In genomic region chr19:33340991-33341390, GRCh38 we compare ENCODE assay signal across 2 cellular contexts.
TF ChIP-seq lines count a peak whose summit lies in the region.

No MANE protein-coding gene starts in this region.

TF ChIP-seq in HEK293, 187 proteins besides CTCF, POLR2A, EP300 and RAD21 (continues in another document):
- TF ChIP-seq, protein P1, sequence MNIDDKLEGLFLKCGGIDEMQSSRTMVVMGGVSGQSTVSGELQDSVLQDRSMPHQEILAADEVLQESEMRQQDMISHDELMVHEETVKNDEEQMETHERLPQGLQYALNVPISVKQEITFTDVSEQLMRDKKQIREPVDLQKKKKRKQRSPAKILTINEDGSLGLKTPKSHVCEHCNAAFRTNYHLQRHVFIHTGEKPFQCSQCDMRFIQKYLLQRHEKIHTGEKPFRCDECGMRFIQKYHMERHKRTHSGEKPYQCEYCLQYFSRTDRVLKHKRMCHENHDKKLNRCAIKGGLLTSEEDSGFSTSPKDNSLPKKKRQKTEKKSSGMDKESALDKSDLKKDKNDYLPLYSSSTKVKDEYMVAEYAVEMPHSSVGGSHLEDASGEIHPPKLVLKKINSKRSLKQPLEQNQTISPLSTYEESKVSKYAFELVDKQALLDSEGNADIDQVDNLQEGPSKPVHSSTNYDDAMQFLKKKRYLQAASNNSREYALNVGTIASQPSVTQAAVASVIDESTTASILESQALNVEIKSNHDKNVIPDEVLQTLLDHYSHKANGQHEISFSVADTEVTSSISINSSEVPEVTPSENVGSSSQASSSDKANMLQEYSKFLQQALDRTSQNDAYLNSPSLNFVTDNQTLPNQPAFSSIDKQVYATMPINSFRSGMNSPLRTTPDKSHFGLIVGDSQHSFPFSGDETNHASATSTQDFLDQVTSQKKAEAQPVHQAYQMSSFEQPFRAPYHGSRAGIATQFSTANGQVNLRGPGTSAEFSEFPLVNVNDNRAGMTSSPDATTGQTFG (tag by site-specific recombination; IDR thresholded peaks at IDR 0.05; ENCODE audit: borderline replicate concordance) = peak; percentile 60; the same call in 1 of the 2 replicates
- TF ChIP-seq RBAK (tag by site-specific recombination; IDR thresholded peaks at IDR 0.05) (peak; percentile 18; the same call in 1 of the 2 replicates), GFI1B (tag by site-specific recombination; IDR thresholded peaks at IDR 0.05) (no peak), ZNF311 (tag by site-specific recombination; IDR thresholded peaks at IDR 0.05; ENCODE audit: borderline replicate concordance) (peak; percentile 94; the same call in 1 of the 2 replicates), ZNF501 (tag by site-specific recombination; IDR thresholded peaks at IDR 0.05) (no peak), REST (tag by site-specific recombination; IDR thresholded peaks at IDR 0.05) (no peak), ZNF544 (tag by site-specific recombination; IDR thresholded peaks at IDR 0.05) (peak; percentile 64; the same call in 1 of the 2 replicates), ZNF175 (tag by site-specific recombination; IDR thresholded peaks at IDR 0.05) (no peak), ZNF138 (tag by site-specific recombination; IDR thresholded peaks at IDR 0.05; ENCODE audit: borderline replicate concordance) (no peak), ZNF114 (tag by site-specific recombination; IDR thresholded peaks at IDR 0.05) (0 out of 2 replicates have a peak, but pooled peaks have one; percentile 29), ZNF785 (tag by site-specific recombination; IDR thresholded peaks at IDR 0.05) (0 out of 2 replicates have a peak, but pooled peaks have one; percentile 14), ZNF169 (tag by site-specific recombination; IDR thresholded peaks at IDR 0.05) (no peak), GLIS1 (tag by site-specific recombination; IDR thresholded peaks at IDR 0.05) (no peak)
- TF ChIP-seq, protein P2, sequence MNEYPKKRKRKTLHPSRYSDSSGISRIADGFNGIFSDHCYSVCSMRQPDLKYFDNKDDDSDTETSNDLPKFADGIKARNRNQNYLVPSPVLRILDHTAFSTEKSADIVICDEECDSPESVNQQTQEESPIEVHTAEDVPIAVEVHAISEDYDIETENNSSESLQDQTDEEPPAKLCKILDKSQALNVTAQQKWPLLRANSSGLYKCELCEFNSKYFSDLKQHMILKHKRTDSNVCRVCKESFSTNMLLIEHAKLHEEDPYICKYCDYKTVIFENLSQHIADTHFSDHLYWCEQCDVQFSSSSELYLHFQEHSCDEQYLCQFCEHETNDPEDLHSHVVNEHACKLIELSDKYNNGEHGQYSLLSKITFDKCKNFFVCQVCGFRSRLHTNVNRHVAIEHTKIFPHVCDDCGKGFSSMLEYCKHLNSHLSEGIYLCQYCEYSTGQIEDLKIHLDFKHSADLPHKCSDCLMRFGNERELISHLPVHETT (tag by site-specific recombination; IDR thresholded peaks at IDR 0.05) = no peak
- TF ChIP-seq, protein P3, sequence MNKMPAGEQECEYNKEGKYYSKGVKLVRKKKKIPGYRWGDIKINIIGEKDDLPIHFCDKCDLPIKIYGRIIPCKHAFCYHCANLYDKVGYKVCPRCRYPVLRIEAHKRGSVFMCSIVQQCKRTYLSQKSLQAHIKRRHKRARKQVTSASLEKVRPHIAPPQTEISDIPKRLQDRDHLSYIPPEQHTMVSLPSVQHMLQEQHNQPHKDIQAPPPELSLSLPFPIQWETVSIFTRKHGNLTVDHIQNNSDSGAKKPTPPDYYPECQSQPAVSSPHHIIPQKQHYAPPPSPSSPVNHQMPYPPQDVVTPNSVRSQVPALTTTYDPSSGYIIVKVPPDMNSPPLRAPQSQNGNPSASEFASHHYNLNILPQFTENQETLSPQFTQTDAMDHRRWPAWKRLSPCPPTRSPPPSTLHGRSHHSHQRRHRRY (tag by site-specific recombination; IDR thresholded peaks at IDR 0.05) = peak; percentile 61; the same call in 1 of the 2 replicates
- TF ChIP-seq, protein P4, sequence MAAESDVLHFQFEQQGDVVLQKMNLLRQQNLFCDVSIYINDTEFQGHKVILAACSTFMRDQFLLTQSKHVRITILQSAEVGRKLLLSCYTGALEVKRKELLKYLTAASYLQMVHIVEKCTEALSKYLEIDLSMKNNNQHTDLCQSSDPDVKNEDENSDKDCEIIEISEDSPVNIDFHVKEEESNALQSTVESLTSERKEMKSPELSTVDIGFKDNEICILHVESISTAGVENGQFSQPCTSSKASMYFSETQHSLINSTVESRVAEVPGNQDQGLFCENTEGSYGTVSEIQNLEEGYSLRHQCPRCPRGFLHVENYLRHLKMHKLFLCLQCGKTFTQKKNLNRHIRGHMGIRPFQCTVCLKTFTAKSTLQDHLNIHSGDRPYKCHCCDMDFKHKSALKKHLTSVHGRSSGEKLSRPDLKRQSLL (tag by site-specific recombination; IDR thresholded peaks at IDR 0.05) = no peak

TF ChIP-seq in K562, 482 proteins besides CTCF, POLR2A, EP300 and RAD21:
- no peak for TF ChIP-seq BRD4 (IDR thresholded peaks at IDR 0.05)
- TF ChIP-seq CEBPG (CRISPR knock-in tag; IDR thresholded peaks at IDR 0.05) = no peak
- TF ChIP-seq CEBPG (tag; conservative IDR thresholded peaks at IDR 0.05 in 1 of 2, IDR thresholded peaks at IDR 0.05 in 1 of 2) = peak in 1 of 2 experiments; percentile 64; a peak in 1 of 4 replicates
- no peak for TF ChIP-seq SAP30 (IDR thresholded peaks at IDR 0.05; ENCODE audit: borderline replicate concordance, insufficient read depth, low read depth, low read length, poor library complexity, severe bottlenecking)
- TF ChIP-seq RBM39 (optimal IDR thresholded peaks at IDR 0.05; ENCODE audit: low read depth, low read length) = no peak
- TF ChIP-seq, protein P5, sequence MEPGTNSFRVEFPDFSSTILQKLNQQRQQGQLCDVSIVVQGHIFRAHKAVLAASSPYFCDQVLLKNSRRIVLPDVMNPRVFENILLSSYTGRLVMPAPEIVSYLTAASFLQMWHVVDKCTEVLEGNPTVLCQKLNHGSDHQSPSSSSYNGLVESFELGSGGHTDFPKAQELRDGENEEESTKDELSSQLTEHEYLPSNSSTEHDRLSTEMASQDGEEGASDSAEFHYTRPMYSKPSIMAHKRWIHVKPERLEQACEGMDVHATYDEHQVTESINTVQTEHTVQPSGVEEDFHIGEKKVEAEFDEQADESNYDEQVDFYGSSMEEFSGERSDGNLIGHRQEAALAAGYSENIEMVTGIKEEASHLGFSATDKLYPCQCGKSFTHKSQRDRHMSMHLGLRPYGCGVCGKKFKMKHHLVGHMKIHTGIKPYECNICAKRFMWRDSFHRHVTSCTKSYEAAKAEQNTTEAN (CRISPR knock-in tag; IDR thresholded peaks at IDR 0.05) = no peak
- peak; percentile 70 for TF ChIP-seq ZNF512 (tag; IDR thresholded peaks at IDR 0.05)
- TF ChIP-seq, protein P6, sequence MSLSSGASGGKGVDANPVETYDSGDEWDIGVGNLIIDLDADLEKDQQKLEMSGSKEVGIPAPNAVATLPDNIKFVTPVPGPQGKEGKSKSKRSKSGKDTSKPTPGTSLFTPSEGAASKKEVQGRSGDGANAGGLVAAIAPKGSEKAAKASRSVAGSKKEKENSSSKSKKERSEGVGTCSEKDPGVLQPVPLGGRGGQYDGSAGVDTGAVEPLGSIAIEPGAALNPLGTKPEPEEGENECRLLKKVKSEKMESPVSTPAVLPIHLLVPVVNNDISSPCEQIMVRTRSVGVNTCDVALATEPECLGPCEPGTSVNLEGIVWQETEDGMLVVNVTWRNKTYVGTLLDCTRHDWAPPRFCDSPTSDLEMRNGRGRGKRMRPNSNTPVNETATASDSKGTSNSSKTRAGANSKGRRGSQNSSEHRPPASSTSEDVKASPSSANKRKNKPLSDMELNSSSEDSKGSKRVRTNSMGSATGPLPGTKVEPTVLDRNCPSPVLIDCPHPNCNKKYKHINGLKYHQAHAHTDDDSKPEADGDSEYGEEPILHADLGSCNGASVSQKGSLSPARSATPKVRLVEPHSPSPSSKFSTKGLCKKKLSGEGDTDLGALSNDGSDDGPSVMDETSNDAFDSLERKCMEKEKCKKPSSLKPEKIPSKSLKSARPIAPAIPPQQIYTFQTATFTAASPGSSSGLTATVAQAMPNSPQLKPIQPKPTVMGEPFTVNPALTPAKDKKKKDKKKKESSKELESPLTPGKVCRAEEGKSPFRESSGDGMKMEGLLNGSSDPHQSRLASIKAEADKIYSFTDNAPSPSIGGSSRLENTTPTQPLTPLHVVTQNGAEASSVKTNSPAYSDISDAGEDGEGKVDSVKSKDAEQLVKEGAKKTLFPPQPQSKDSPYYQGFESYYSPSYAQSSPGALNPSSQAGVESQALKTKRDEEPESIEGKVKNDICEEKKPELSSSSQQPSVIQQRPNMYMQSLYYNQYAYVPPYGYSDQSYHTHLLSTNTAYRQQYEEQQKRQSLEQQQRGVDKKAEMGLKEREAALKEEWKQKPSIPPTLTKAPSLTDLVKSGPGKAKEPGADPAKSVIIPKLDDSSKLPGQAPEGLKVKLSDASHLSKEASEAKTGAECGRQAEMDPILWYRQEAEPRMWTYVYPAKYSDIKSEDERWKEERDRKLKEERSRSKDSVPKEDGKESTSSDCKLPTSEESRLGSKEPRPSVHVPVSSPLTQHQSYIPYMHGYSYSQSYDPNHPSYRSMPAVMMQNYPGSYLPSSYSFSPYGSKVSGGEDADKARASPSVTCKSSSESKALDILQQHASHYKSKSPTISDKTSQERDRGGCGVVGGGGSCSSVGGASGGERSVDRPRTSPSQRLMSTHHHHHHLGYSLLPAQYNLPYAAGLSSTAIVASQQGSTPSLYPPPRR (CRISPR knock-in tag; IDR thresholded peaks at IDR 0.05; ENCODE audit: borderline replicate concordance) = no peak
TF ChIP-seq in K562: peak in this region for 2.
